Comparison of ENCODE assay signal across 1 cellular context in the genomic region with DNA sequence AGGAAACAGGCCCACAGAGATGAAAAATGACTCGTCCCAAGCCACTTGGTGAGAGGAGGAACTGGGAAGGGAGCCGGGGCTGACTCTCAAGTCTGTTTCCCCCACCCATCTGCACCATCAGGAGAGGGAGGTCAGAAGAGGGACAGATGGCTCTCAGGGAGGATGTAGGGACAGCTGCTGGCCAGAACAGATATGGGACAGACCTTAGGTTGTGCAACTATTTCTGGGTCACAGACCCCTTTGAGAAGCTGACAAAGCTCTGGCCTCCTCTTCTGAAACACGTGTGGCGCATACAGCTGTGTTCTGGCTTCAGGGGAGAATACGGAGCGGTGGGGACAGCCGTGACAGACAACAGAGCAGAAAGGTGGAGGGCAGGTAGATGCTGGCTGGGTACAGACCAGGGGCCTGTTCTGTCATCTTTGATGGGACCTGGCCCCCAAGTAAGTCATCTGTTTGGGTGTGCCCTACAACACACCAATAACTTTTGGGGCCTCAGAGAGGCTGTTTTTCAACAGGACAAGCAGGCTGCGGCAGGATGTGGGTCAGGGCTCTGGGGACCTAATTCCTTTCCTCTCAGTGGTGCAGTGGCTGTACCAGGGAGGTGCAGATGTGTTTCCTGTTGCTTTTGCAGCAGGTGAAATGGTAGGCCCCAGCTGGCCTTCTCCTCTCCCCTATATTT.
A peak's percentile ranks its signal among the peaks of the same experiment; 100 is the strongest.
TF ChIP-seq lines count a peak whose summit lies in the region.

No MANE protein-coding gene starts in this region.

TF ChIP-seq in K562, 482 proteins besides CTCF, POLR2A, EP300 and RAD21 (continued from another document):
- TF ChIP-seq, protein P1, sequence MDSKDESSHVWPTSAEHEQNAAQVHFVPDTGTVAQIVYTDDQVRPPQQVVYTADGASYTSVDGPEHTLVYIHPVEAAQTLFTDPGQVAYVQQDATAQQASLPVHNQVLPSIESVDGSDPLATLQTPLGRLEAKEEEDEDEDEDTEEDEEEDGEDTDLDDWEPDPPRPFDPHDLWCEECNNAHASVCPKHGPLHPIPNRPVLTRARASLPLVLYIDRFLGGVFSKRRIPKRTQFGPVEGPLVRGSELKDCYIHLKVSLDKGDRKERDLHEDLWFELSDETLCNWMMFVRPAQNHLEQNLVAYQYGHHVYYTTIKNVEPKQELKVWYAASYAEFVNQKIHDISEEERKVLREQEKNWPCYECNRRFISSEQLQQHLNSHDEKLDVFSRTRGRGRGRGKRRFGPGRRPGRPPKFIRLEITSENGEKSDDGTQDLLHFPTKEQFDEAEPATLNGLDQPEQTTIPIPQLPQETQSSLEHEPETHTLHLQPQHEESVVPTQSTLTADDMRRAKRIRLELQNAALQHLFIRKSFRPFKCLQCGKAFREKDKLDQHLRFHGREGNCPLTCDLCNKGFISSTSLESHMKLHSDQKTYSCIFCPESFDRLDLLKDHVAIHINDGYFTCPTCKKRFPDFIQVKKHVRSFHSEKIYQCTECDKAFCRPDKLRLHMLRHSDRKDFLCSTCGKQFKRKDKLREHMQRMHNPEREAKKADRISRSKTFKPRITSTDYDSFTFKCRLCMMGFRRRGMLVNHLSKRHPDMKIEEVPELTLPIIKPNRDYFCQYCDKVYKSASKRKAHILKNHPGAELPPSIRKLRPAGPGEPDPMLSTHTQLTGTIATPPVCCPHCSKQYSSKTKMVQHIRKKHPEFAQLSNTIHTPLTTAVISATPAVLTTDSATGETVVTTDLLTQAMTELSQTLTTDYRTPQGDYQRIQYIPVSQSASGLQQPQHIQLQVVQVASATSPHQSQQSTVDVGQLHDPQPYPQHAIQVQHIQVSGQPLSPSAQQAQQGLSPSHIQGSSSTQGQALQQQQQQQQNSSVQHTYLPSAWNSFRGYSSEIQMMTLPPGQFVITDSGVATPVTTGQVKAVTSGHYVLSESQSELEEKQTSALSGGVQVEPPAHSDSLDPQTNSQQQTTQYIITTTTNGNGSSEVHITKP (IDR thresholded peaks at IDR 0.05; ENCODE audit: partially characterized antibody) = peak; percentile 55
- TF ChIP-seq TRIM28 (IDR thresholded peaks at IDR 0.05) = no peak
- no peak for TF ChIP-seq ZNF282 (CRISPR knock-in tag; IDR thresholded peaks at IDR 0.05)
- TF ChIP-seq KLF16 (IDR thresholded peaks at IDR 0.05) = peak; percentile 97
- TF ChIP-seq, protein P2, sequence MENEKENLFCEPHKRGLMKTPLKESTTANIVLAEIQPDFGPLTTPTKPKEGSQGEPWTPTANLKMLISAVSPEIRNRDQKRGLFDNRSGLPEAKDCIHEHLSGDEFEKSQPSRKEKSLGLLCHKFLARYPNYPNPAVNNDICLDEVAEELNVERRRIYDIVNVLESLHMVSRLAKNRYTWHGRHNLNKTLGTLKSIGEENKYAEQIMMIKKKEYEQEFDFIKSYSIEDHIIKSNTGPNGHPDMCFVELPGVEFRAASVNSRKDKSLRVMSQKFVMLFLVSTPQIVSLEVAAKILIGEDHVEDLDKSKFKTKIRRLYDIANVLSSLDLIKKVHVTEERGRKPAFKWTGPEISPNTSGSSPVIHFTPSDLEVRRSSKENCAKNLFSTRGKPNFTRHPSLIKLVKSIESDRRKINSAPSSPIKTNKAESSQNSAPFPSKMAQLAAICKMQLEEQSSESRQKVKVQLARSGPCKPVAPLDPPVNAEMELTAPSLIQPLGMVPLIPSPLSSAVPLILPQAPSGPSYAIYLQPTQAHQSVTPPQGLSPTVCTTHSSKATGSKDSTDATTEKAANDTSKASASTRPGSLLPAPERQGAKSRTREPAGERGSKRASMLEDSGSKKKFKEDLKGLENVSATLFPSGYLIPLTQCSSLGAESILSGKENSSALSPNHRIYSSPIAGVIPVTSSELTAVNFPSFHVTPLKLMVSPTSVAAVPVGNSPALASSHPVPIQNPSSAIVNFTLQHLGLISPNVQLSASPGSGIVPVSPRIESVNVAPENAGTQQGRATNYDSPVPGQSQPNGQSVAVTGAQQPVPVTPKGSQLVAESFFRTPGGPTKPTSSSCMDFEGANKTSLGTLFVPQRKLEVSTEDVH (IDR thresholded peaks at IDR 0.05; ENCODE audit: low read depth, partially characterized antibody) = no peak
- TF ChIP-seq, protein P3, sequence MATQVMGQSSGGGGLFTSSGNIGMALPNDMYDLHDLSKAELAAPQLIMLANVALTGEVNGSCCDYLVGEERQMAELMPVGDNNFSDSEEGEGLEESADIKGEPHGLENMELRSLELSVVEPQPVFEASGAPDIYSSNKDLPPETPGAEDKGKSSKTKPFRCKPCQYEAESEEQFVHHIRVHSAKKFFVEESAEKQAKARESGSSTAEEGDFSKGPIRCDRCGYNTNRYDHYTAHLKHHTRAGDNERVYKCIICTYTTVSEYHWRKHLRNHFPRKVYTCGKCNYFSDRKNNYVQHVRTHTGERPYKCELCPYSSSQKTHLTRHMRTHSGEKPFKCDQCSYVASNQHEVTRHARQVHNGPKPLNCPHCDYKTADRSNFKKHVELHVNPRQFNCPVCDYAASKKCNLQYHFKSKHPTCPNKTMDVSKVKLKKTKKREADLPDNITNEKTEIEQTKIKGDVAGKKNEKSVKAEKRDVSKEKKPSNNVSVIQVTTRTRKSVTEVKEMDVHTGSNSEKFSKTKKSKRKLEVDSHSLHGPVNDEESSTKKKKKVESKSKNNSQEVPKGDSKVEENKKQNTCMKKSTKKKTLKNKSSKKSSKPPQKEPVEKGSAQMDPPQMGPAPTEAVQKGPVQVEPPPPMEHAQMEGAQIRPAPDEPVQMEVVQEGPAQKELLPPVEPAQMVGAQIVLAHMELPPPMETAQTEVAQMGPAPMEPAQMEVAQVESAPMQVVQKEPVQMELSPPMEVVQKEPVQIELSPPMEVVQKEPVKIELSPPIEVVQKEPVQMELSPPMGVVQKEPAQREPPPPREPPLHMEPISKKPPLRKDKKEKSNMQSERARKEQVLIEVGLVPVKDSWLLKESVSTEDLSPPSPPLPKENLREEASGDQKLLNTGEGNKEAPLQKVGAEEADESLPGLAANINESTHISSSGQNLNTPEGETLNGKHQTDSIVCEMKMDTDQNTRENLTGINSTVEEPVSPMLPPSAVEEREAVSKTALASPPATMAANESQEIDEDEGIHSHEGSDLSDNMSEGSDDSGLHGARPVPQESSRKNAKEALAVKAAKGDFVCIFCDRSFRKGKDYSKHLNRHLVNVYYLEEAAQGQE (CRISPR knock-in tag; IDR thresholded peaks at IDR 0.05; ENCODE audit: low read depth) = no peak
- TF ChIP-seq, protein P4, sequence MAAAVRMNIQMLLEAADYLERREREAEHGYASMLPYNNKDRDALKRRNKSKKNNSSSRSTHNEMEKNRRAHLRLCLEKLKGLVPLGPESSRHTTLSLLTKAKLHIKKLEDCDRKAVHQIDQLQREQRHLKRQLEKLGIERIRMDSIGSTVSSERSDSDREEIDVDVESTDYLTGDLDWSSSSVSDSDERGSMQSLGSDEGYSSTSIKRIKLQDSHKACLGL (CRISPR knock-in tag; IDR thresholded peaks at IDR 0.05; ENCODE audit: borderline replicate concordance, poor library complexity, severe bottlenecking) = no peak
- TF ChIP-seq, protein P5, sequence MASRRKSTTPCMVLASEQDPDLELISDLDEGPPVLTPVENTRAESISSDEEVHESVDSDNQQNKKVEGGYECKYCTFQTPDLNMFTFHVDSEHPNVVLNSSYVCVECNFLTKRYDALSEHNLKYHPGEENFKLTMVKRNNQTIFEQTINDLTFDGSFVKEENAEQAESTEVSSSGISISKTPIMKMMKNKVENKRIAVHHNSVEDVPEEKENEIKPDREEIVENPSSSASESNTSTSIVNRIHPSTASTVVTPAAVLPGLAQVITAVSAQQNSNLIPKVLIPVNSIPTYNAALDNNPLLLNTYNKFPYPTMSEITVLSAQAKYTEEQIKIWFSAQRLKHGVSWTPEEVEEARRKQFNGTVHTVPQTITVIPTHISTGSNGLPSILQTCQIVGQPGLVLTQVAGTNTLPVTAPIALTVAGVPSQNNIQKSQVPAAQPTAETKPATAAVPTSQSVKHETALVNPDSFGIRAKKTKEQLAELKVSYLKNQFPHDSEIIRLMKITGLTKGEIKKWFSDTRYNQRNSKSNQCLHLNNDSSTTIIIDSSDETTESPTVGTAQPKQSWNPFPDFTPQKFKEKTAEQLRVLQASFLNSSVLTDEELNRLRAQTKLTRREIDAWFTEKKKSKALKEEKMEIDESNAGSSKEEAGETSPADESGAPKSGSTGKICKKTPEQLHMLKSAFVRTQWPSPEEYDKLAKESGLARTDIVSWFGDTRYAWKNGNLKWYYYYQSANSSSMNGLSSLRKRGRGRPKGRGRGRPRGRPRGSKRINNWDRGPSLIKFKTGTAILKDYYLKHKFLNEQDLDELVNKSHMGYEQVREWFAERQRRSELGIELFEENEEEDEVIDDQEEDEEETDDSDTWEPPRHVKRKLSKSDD (conservative IDR thresholded peaks at IDR 0.05; ENCODE audit: low read length) = no peak
- peak; percentile 81; the same call in 1 of the 2 replicates for TF ChIP-seq MYC (IDR thresholded peaks at IDR 0.05; ENCODE audit: low read depth, low read length)
- no peak for TF ChIP-seq MYC (CRISPR knock-in tag; IDR thresholded peaks at IDR 0.05; ENCODE audit: borderline replicate concordance, low read depth)
- no peak for TF ChIP-seq ZNF311 (CRISPR knock-in tag; IDR thresholded peaks at IDR 0.05)
- TF ChIP-seq RBBP5 (IDR thresholded peaks at IDR 0.05; ENCODE audit: borderline replicate concordance, insufficient read depth, low read length, poor library complexity, severe bottlenecking) = no peak
- TF ChIP-seq, protein P6, sequence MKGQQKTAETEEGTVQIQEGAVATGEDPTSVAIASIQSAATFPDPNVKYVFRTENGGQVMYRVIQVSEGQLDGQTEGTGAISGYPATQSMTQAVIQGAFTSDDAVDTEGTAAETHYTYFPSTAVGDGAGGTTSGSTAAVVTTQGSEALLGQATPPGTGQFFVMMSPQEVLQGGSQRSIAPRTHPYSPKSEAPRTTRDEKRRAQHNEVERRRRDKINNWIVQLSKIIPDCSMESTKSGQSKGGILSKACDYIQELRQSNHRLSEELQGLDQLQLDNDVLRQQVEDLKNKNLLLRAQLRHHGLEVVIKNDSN (CRISPR knock-in tag; IDR thresholded peaks at IDR 0.05) = peak; percentile 74
- TF ChIP-seq CBX1 (IDR thresholded peaks at IDR 0.05; ENCODE audit: low read depth) = 0 out of 2 replicates have a peak, but pooled peaks have one; percentile 50
- TF ChIP-seq ZNF165 (CRISPR knock-in tag; IDR thresholded peaks at IDR 0.05; ENCODE audit: borderline replicate concordance) = no peak
- TF ChIP-seq, protein P7, sequence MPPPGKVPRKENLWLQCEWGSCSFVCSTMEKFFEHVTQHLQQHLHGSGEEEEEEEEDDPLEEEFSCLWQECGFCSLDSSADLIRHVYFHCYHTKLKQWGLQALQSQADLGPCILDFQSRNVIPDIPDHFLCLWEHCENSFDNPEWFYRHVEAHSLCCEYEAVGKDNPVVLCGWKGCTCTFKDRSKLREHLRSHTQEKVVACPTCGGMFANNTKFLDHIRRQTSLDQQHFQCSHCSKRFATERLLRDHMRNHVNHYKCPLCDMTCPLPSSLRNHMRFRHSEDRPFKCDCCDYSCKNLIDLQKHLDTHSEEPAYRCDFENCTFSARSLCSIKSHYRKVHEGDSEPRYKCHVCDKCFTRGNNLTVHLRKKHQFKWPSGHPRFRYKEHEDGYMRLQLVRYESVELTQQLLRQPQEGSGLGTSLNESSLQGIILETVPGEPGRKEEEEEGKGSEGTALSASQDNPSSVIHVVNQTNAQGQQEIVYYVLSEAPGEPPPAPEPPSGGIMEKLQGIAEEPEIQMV (tag; conservative IDR thresholded peaks at IDR 0.05; ENCODE audit: low read depth) = no peak
- peak; percentile 78 for TF ChIP-seq NEUROD1 (IDR thresholded peaks at IDR 0.05; ENCODE audit: borderline replicate concordance, low read depth, low read length, partially characterized antibody)
- no peak for TF ChIP-seq POLR2G (IDR thresholded peaks at IDR 0.05; ENCODE audit: low read depth, low read length)
- TF ChIP-seq, protein P8, sequence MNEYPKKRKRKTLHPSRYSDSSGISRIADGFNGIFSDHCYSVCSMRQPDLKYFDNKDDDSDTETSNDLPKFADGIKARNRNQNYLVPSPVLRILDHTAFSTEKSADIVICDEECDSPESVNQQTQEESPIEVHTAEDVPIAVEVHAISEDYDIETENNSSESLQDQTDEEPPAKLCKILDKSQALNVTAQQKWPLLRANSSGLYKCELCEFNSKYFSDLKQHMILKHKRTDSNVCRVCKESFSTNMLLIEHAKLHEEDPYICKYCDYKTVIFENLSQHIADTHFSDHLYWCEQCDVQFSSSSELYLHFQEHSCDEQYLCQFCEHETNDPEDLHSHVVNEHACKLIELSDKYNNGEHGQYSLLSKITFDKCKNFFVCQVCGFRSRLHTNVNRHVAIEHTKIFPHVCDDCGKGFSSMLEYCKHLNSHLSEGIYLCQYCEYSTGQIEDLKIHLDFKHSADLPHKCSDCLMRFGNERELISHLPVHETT (CRISPR knock-in tag; conservative IDR thresholded peaks at IDR 0.05 in 1 of 2, IDR thresholded peaks at IDR 0.05 in 1 of 2) = peak in 1 of 2 experiments; percentile 83; a peak in 2 of 4 replicates
- no peak for TF ChIP-seq SMAD2 (IDR thresholded peaks at IDR 0.05; ENCODE audit: low read depth, low read length)
- TF ChIP-seq, protein P9, sequence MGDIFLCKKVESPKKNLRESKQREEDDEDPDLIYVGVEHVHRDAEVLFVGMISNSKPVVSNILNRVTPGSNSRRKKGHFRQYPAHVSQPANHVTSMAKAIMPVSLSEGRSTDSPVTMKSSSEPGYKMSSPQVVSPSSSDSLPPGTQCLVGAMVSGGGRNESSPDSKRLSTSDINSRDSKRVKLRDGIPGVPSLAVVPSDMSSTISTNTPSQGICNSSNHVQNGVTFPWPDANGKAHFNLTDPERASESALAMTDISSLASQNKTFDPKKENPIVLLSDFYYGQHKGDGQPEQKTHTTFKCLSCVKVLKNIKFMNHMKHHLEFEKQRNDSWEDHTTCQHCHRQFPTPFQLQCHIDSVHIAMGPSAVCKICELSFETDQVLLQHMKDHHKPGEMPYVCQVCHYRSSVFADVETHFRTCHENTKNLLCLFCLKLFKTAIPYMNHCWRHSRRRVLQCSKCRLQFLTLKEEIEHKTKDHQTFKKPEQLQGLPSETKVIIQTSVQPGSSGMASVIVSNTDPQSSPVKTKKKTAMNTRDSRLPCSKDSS (IDR thresholded peaks at IDR 0.05; ENCODE audit: low read depth, partially characterized antibody) = no peak
- TF ChIP-seq CHD1 (IDR thresholded peaks at IDR 0.05; ENCODE audit: low read length) = no peak
- no peak for TF ChIP-seq ZNF408 (CRISPR knock-in tag; IDR thresholded peaks at IDR 0.05; ENCODE audit: low read depth)
TF ChIP-seq in K562: peak in this region for 153.
